9 cellular contexts compared by ENCODE assay signal in genomic region chr10:70272925-70273316, GRCh38. TPM values are rescaled to one million over a fixed set of nuclear protein-coding genes. Genes with fewer than 3 reads are reported as not detected.
DNase-seq lines count a peak whose midpoint lies in the region; ATAC-seq, FAIRE-seq and TF ChIP-seq lines count a peak whose summit lies in the region.
"Had no signal": no experiment of that assay in that cellular context is flagged by ENCODE, and none has a peak within 500 bp of the region (broad histone marks: within the 10 kb centered on the region; RNA-seq: fewer than 3 reads in every experiment).

No MANE protein-coding gene starts in this region.

- H3K9me3 Mint-ChIP-seq in activated CD4-positive, alpha-beta memory T cell treated with anti-CD3 and anti-CD28 coated beads for 36 hours: peaks cover 9% of the 10 kb centered on the region
- H3K9me3 Mint-ChIP-seq in activated CD4-positive, alpha-beta memory T cell treated with anti-CD3 and anti-CD28 coated beads, Interleukin-2, amount 10 ng/mL, durations not matched to agents 7 days and 5 days: peaks cover 5% of the 10 kb centered on the region
- H3K9me3 Mint-ChIP-seq in stimulated activated naive CD8-positive, alpha-beta T cell treated with anti-CD3 and anti-CD28 coated beads, Interleukin-15, amount 100 ng/mL, for 72 hours: no peaks in the 10 kb centered on the region
- H3K9me3 Mint-ChIP-seq: dendritic cell treated with granulocyte-macrophage colony-stimulating factor and Interleukin-4, amounts not matched to agents 40 ng/mL and 50 ng/mL, for 4 days had no signal

- peaks cover 26% of the 10 kb centered on the region for H3K4me1 Mint-ChIP-seq in activated CD4-positive, alpha-beta memory T cell treated with anti-CD3 and anti-CD28 coated beads for 36 hours (ENCODE audit: low read depth)
- H3K4me1 Mint-ChIP-seq in activated CD4-positive, alpha-beta memory T cell treated with anti-CD3 and anti-CD28 coated beads, Interleukin-2, amount 10 ng/mL, durations not matched to agents 7 days and 5 days: peaks cover 26% of the 10 kb centered on the region
- peaks cover 29% of the 10 kb centered on the region for H3K4me1 Mint-ChIP-seq in stimulated activated naive CD8-positive, alpha-beta T cell treated with anti-CD3 and anti-CD28 coated beads, Interleukin-15, amount 100 ng/mL, for 72 hours

- H3K36me3 Mint-ChIP-seq in activated CD4-positive, alpha-beta memory T cell treated with anti-CD3 and anti-CD28 coated beads for 36 hours: no peaks in the 10 kb centered on the region
- no peaks in the 10 kb centered on the region for H3K36me3 Mint-ChIP-seq in activated CD4-positive, alpha-beta memory T cell treated with anti-CD3 and anti-CD28 coated beads, Interleukin-2, amount 10 ng/mL, durations not matched to agents 7 days and 5 days (ENCODE audit: low read depth)

- H3K27ac ChIP-seq in Panc1 (ENCODE audit: low read length) (no peak overlapping the region), gastroesophageal sphincter (no peak overlapping the region)

- no TSS peak for BruUV-seq in Panc1 (replicated peaks; lab: Mats Ljungman, UMichigan)

- no peaks in the 10 kb centered on the region for H3K27me3 Mint-ChIP-seq in activated CD4-positive, alpha-beta memory T cell treated with anti-CD3 and anti-CD28 coated beads for 36 hours
- peaks cover 2% of the 10 kb centered on the region for H3K27me3 Mint-ChIP-seq in activated CD4-positive, alpha-beta memory T cell treated with anti-CD3 and anti-CD28 coated beads, Interleukin-2, amount 10 ng/mL, durations not matched to agents 7 days and 5 days
- H3K27me3 Mint-ChIP-seq in stimulated activated naive CD8-positive, alpha-beta T cell treated with anti-CD3 and anti-CD28 coated beads, Interleukin-15, amount 100 ng/mL, for 72 hours: no peaks in the 10 kb centered on the region

- DNase-seq in activated CD4-positive, alpha-beta memory T cell treated with anti-CD3 and anti-CD28 coated beads for 36 hours: peak; percentile 24
- no peak for DNase-seq in activated CD4-positive, alpha-beta memory T cell treated with anti-CD3 and anti-CD28 coated beads, Interleukin-2, amount 10 ng/mL, durations not matched to agents 7 days and 5 days
- DNase-seq in Panc1 (ENCODE audit: low read depth, low spot score) (no peak), RCC 7860 (ENCODE audit: low spot score) (no peak), 8988T (no peak)
- DNase-seq in stimulated activated naive CD8-positive, alpha-beta T cell treated with anti-CD3 and anti-CD28 coated beads, Interleukin-15, amount 100 ng/mL, for 72 hours: peak; percentile 28

- CTCF ChIA-PET in activated CD4-positive, alpha-beta memory T cell treated with anti-CD3 and anti-CD28 coated beads for 36 hours (lab: Charles Lee): interaction anchor here (0.6 to 2.8 kb wide), 24 partner anchors 9 to 592 kb away, joined by 3 to 22 read pairs (median 4); partner anchors contain the start of genes NPFFR1, PPA1, SAR1A and TYSND1
- CTCF ChIA-PET in activated CD4-positive, alpha-beta memory T cell treated with anti-CD3 and anti-CD28 coated beads, Interleukin-2, amount 10 ng/mL, durations not matched to agents 7 days and 5 days (lab: Charles Lee): interaction anchor here (0.6 to 3.8 kb wide), 19 partner anchors 9 to 1106 kb away, joined by 3 to 25 read pairs (median 5); partner anchors contain the start of genes PPA1 and TYSND1
- CTCF ChIA-PET in Panc1 (lab: Charles Lee): interaction anchor here (0.8 kb wide), 1 partner anchor 113 kb away, joined by 3 read pairs; no protein-coding TSS in a partner anchor

- WGBS in gastroesophageal sphincter (ENCODE audit: low coverage in 1 of 2), 2 donors: 25 to 42% methylated on average over 4 of the region's 4 CpGs

- in situ Hi-C loops in Panc1 (cut with HindIII; ENCODE audit: low pct_unique_long_range_greater_than_20kb, low sequenced_read_pairs): no loop called here

- no peaks in the 10 kb centered on the region for H3K27me3 ChIP-seq in Panc1 (ENCODE audit: control insufficient read depth, insufficient read depth, low read length)
- H3K27me3 ChIP-seq in gastroesophageal sphincter: no peaks in the 10 kb centered on the region

- POLR2A ChIA-PET in activated CD4-positive, alpha-beta memory T cell treated with anti-CD3 and anti-CD28 coated beads for 36 hours (lab: Charles Lee): interaction anchor here (0.6 to 1.6 kb wide), 2 partner anchors 41 to 51 kb away, joined by 3 to 4 read pairs; no protein-coding TSS in a partner anchor
- POLR2A ChIA-PET in activated CD4-positive, alpha-beta memory T cell treated with anti-CD3 and anti-CD28 coated beads, Interleukin-2, amount 10 ng/mL, durations not matched to agents 7 days and 5 days (lab: Charles Lee): interaction anchor here (1.0 to 1.5 kb wide), 3 partner anchors 40 to 133 kb away, joined by 3 to 5 read pairs (median 3); partner anchors contain the start of genes PPA1 and TYSND1
- POLR2A ChIA-PET in Panc1 (lab: Charles Lee): no interaction called here

- no peak overlapping the region for H3K4me3 ChIP-seq in Panc1 (ENCODE audit: low read depth in 2 of 2, low read length in 2 of 2)
- H3K4me3 ChIP-seq in gastroesophageal sphincter: no peak overlapping the region

- H3K4me1 ChIP-seq in Panc1 (ENCODE audit: control insufficient read depth, insufficient read depth, low read length): no peaks in the 10 kb centered on the region
- peaks cover 0 to 7% (median 2%) of the 10 kb centered on the region in 3 donors for H3K4me1 ChIP-seq in gastroesophageal sphincter

- H3K36me3 ChIP-seq in Panc1 (ENCODE audit: control insufficient read depth, insufficient read depth, low read length) (no peaks in the 10 kb centered on the region), gastroesophageal sphincter (no peaks in the 10 kb centered on the region)

- FAIRE-seq in RCC 7860 (lab: Jason Lieb, UNC): no peak

- no peak for TF ChIP-seq EP300 in gastroesophageal sphincter (IDR thresholded peaks at IDR 0.05)

- no peak for TF ChIP-seq POLR2A in gastroesophageal sphincter (IDR thresholded peaks at IDR 0.05)

- ATAC-seq in HG02759 (IDR thresholded peaks at IDR 0.05; ENCODE audit: unreplicated experiment) (peak; percentile 58), Panc1 (0 out of 2 replicates have a peak, but pooled peaks have one; percentile 67), gastroesophageal sphincter (peak; percentile 28)
- peak; percentile 93 for ATAC-seq in stimulated activated naive CD8-positive, alpha-beta T cell treated with anti-CD3 and anti-CD28 coated beads, Interleukin-15, amount 100 ng/mL, for 72 hours

- intact Hi-C loops in activated CD4-positive, alpha-beta memory T cell treated with anti-CD3 and anti-CD28 coated beads for 36 hours (cut with micrococcal nuclease): loop anchor here (1.0 to 5.0 kb wide), 5 partner anchors 40 to 111 kb away; partner anchors contain the start of gene PPA1
- intact Hi-C loops in Panc1 (cut with micrococcal nuclease; ENCODE audit: unreplicated experiment): no loop called here

- peak overlapping the region; percentile 56 for H3K27ac Mint-ChIP-seq in activated CD4-positive, alpha-beta memory T cell treated with anti-CD3 and anti-CD28 coated beads for 36 hours
- no peak overlapping the region for H3K27ac Mint-ChIP-seq in activated CD4-positive, alpha-beta memory T cell treated with anti-CD3 and anti-CD28 coated beads, Interleukin-2, amount 10 ng/mL, durations not matched to agents 7 days and 5 days
- peak overlapping the region in 1 of 2 donors; percentile 42 for H3K27ac Mint-ChIP-seq in stimulated activated naive CD8-positive, alpha-beta T cell treated with anti-CD3 and anti-CD28 coated beads, Interleukin-15, amount 100 ng/mL, for 72 hours
- H3K27ac Mint-ChIP-seq: dendritic cell treated with granulocyte-macrophage colony-stimulating factor and Interleukin-4, amounts not matched to agents 40 ng/mL and 50 ng/mL, for 4 days had no signal

- no peak overlapping the region for H3K4me3 Mint-ChIP-seq in activated CD4-positive, alpha-beta memory T cell treated with anti-CD3 and anti-CD28 coated beads for 36 hours
- H3K4me3 Mint-ChIP-seq in activated CD4-positive, alpha-beta memory T cell treated with anti-CD3 and anti-CD28 coated beads, Interleukin-2, amount 10 ng/mL, durations not matched to agents 7 days and 5 days: no peak overlapping the region
- peak overlapping the region; percentile 32 to 41 for H3K4me3 Mint-ChIP-seq in stimulated activated naive CD8-positive, alpha-beta T cell treated with anti-CD3 and anti-CD28 coated beads, Interleukin-15, amount 100 ng/mL, for 72 hours
- H3K4me3 Mint-ChIP-seq: dendritic cell treated with granulocyte-macrophage colony-stimulating factor and Interleukin-4, amounts not matched to agents 40 ng/mL and 50 ng/mL, for 4 days had no signal

- H3K9me3 ChIP-seq in Panc1 (ENCODE audit: control insufficient read depth, insufficient read depth, low read depth, low read length) (peaks cover 4% of the 10 kb centered on the region; the same call in 1 of the 2 replicates), gastroesophageal sphincter (peaks cover 0 to 12% (median 0%) of the 10 kb centered on the region in 3 donors)

- peak; percentile 64 for TF ChIP-seq CTCF in Panc1 (IDR thresholded peaks at IDR 0.05)
- peak; percentile 30 to 52 (median 40) for TF ChIP-seq CTCF in gastroesophageal sphincter (IDR thresholded peaks at IDR 0.05)

RNA-seq across cellular contexts. Expression of gene NPFFR1, which starts 10.9 kb away (rescaled TPM):
- under 1 TPM in 1 of 2 experiments, not detected in 1; 0.02 TPM for total RNA-seq in activated CD4-positive, alpha-beta memory T cell treated with anti-CD3 and anti-CD28 coated beads for 36 hours
- total RNA-seq in activated CD4-positive, alpha-beta memory T cell treated with anti-CD3 and anti-CD28 coated beads, Interleukin-2, amount 10 ng/mL, durations not matched to agents 7 days and 5 days: not detected
- total RNA-seq in Panc1 (2021; ENCODE audit: unreplicated experiment) (0.05 TPM), gastroesophageal sphincter (under 1 TPM in 3 of 4 donors, not detected in 1; under 0.01 to 0.04 (median under 0.01) TPM)
- polyA plus RNA-seq in Panc1 (2012; ENCODE audit: insufficient read length): 0.04 TPM

RNA-seq across cellular contexts. Expression of gene PPA1, which starts 39.7 kb away (rescaled TPM):
- total RNA-seq in activated CD4-positive, alpha-beta memory T cell treated with anti-CD3 and anti-CD28 coated beads for 36 hours: 100 to 1,000 TPM; 359 to 368 TPM
- 100 to 1,000 TPM; 155 to 158 TPM for total RNA-seq in activated CD4-positive, alpha-beta memory T cell treated with anti-CD3 and anti-CD28 coated beads, Interleukin-2, amount 10 ng/mL, durations not matched to agents 7 days and 5 days
- total RNA-seq in Panc1 (2021; ENCODE audit: unreplicated experiment) (174 TPM), gastroesophageal sphincter (10 to 100 TPM; 45.0 to 91.4 (median 78.6) TPM)
- 105 TPM for polyA plus RNA-seq in Panc1 (2012; ENCODE audit: insufficient read length)

Comparison
In these comparisons a context has a peak if more than half of its experiments do, and no peak if none do; other contexts are left out.
1. DNase-seq: peak in activated CD4-positive, alpha-beta memory T cell treated with anti-CD3 and anti-CD28 coated beads for 36 hours (single experiment) and stimulated activated naive CD8-positive, alpha-beta T cell treated with anti-CD3 and anti-CD28 coated beads, Interleukin-15, amount 100 ng/mL, for 72 hours (2 of 2); none in activated CD4-positive, alpha-beta memory T cell treated with anti-CD3 and anti-CD28 coated beads, Interleukin-2, amount 10 ng/mL, durations not matched to agents 7 days and 5 days (single experiment), Panc1 (single experiment), RCC 7860 (single experiment) and 8988T (single experiment).
2. H3K4me3 Mint-ChIP-seq: peak in stimulated activated naive CD8-positive, alpha-beta T cell treated with anti-CD3 and anti-CD28 coated beads, Interleukin-15, amount 100 ng/mL, for 72 hours (2 of 2); none in activated CD4-positive, alpha-beta memory T cell treated with anti-CD3 and anti-CD28 coated beads for 36 hours (single experiment) and activated CD4-positive, alpha-beta memory T cell treated with anti-CD3 and anti-CD28 coated beads, Interleukin-2, amount 10 ng/mL, durations not matched to agents 7 days and 5 days (single experiment).
3. ATAC-seq: peak in every context shown above with its lines; median percentile 93 in stimulated activated naive CD8-positive, alpha-beta T cell treated with anti-CD3 and anti-CD28 coated beads, Interleukin-15, amount 100 ng/mL, for 72 hours; 67 in Panc1; 58 in HG02759; 28 in gastroesophageal sphincter.